8 cellular contexts compared by ENCODE assay signal in the genomic region with DNA sequence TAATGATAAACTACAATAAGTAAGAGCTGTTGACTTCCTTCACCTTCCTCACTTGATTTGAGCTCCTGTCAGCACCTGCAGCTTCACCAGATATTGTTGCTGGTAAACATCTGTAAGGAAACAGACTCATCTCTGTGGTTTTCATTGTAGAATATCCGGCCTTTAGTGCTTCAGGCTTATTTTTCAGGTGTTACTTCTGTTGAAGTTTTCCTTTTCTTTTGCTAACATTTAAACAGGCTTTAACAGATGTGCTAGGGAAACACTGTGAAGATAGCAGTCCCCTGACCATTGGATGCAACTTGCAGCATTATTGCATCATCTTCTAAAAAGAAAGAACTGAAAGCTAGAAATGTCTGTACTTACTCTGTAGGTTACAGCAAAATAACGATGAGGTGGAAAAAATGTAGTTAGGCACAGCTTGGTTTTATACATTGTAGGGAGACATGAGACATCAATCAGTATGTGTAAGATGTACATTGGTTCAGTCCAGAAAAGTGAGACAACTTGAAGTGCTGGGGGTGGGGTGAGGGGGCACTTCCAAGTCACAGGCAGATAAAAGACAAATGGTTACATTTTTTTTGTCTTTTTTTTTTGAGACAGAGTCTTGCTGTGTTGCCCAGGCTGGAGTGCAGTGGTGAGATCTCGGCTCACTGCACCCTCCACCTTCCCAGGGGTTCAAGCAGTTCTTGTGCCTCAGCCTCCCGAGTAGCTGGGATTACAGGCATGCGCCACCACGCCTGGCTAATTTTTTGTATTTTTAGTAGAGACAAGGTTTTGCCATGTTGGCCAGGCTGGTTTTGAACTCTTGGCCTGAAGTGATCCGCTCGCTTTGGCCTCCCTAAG. TPM values are rescaled to one million over a fixed set of nuclear protein-coding genes. Genes with fewer than 3 reads are reported as not detected.
DNase-seq lines count a peak whose midpoint lies in the region; ATAC-seq and TF ChIP-seq lines count a peak whose summit lies in the region.

No MANE protein-coding gene starts in this region.

- peaks cover 90% of the 10 kb centered on the region for H3K36me3 Mint-ChIP-seq in CD4-positive, alpha-beta T cell (ENCODE audit: low read depth)
- peaks cover 90% of the 10 kb centered on the region for H3K36me3 Mint-ChIP-seq in activated B cell treated with CpG ODN at 0.5 μM for 24 hours (ENCODE audit: low read depth)
- H3K36me3 Mint-ChIP-seq in glutamatergic neuron (ENCODE audit: unreplicated experiment) = no peaks in the 10 kb centered on the region
- H3K36me3 Mint-ChIP-seq in type B pancreatic cell = peaks cover 51% of the 10 kb centered on the region

- TF ChIP-seq CTCF in CD4-positive, alpha-beta T cell (IDR thresholded peaks at IDR 0.05) = no peak
- TF ChIP-seq CTCF in activated B cell treated with CpG ODN at 0.5 μM for 24 hours (IDR thresholded peaks at IDR 0.05) (no peak), glutamatergic neuron (IDR thresholded peaks at IDR 0.05; ENCODE audit: partially characterized antibody, unreplicated experiment) (no peak), type B pancreatic cell (conservative IDR thresholded peaks at IDR 0.05) (no peak)

- peak in 6 of 10 experiments; percentile 19 to 43 (median 30) for DNase-seq in CD4-positive, alpha-beta T cell
- no peak for DNase-seq in activated B cell treated with CpG ODN at 0.5 μM for 24 hours
- DNase-seq in glutamatergic neuron = no peak
- no peak for DNase-seq in type B pancreatic cell (ENCODE audit: extremely low spot score, unreplicated experiment)
- no peak for DNase-seq in NCI-H748 (lab: John Stamatoyannopoulos, UW; ENCODE audit: unreplicated experiment)
- DNase-seq in mucosa of gallbladder (ENCODE audit: low spot score) = no peak

- peak; percentile 73 for ATAC-seq in CD4-positive, alpha-beta T cell (ENCODE audit: poor library complexity)
- ATAC-seq in GM19455 (IDR thresholded peaks at IDR 0.05; ENCODE audit: unreplicated experiment) (peak; percentile 66), HG03439 (IDR thresholded peaks at IDR 0.05; ENCODE audit: unreplicated experiment) (peak; percentile 60), activated B cell treated with CpG ODN at 0.5 μM for 24 hours (ENCODE audit: low read depth) (peak; percentile 51)

- CTCF ChIA-PET in CD4-positive, alpha-beta T cell (lab: Charles Lee) = interaction anchor here (0.7 to 2.8 kb wide), 4 partner anchors 11 to 221 kb away, joined by 3 to 12 read pairs (median 4); partner anchors contain the start of gene EDEM1
- CTCF ChIA-PET in activated B cell treated with CpG ODN at 0.5 μM for 24 hours (lab: Charles Lee) = interaction anchor here (0.7 to 1.5 kb wide), 4 partner anchors 8 to 48 kb away, joined by 3 to 6 read pairs (median 4); no protein-coding TSS in a partner anchor

- H3K9me3 ChIP-seq in CD4-positive, alpha-beta T cell (ENCODE audit: control insufficient read depth, low read length) = no peaks in the 10 kb centered on the region

- peak overlapping the region; percentile 48 for H3K27ac ChIP-seq in CD4-positive, alpha-beta T cell (ENCODE audit: low read depth, low read length)

- H3K9me3 Mint-ChIP-seq in CD4-positive, alpha-beta T cell = peaks cover 4% of the 10 kb centered on the region
- H3K9me3 Mint-ChIP-seq in activated B cell treated with CpG ODN at 0.5 μM for 24 hours (no peaks in the 10 kb centered on the region), glutamatergic neuron (ENCODE audit: unreplicated experiment) (no peaks in the 10 kb centered on the region), type B pancreatic cell (no peaks in the 10 kb centered on the region)

- no peaks in the 10 kb centered on the region for H3K27me3 Mint-ChIP-seq in CD4-positive, alpha-beta T cell
- H3K27me3 Mint-ChIP-seq in activated B cell treated with CpG ODN at 0.5 μM for 24 hours (no peaks in the 10 kb centered on the region), glutamatergic neuron (ENCODE audit: unreplicated experiment) (peaks cover 3% of the 10 kb centered on the region), type B pancreatic cell (no peaks in the 10 kb centered on the region)

- H3K4me3 Mint-ChIP-seq in CD4-positive, alpha-beta T cell = peak overlapping the region; percentile 68
- peak overlapping the region; percentile 58 for H3K4me3 Mint-ChIP-seq in activated B cell treated with CpG ODN at 0.5 μM for 24 hours
- peak overlapping the region; percentile 44 for H3K4me3 Mint-ChIP-seq in glutamatergic neuron (ENCODE audit: unreplicated experiment)
- H3K4me3 Mint-ChIP-seq in type B pancreatic cell = peak overlapping the region; percentile 22

- H3K4me1 Mint-ChIP-seq in CD4-positive, alpha-beta T cell (ENCODE audit: low read depth) = peaks cover 83% of the 10 kb centered on the region
- peaks cover 93% of the 10 kb centered on the region for H3K4me1 Mint-ChIP-seq in activated B cell treated with CpG ODN at 0.5 μM for 24 hours
- H3K4me1 Mint-ChIP-seq in glutamatergic neuron (ENCODE audit: low read depth, unreplicated experiment) = peaks cover 11% of the 10 kb centered on the region
- H3K4me1 Mint-ChIP-seq in type B pancreatic cell (ENCODE audit: unreplicated experiment) = peaks cover 23% of the 10 kb centered on the region

- peak overlapping the region; percentile 87 for H3K27ac Mint-ChIP-seq in CD4-positive, alpha-beta T cell
- H3K27ac Mint-ChIP-seq in activated B cell treated with CpG ODN at 0.5 μM for 24 hours (peak overlapping the region; percentile 89), glutamatergic neuron (ENCODE audit: unreplicated experiment) (peak overlapping the region; percentile 93), type B pancreatic cell (peak overlapping the region; percentile 90)

- intact Hi-C loops in CD4-positive, alpha-beta T cell (cut with DNase I, micrococcal nuclease) = loop anchor here (1.0 to 10.0 kb wide), 3 partner anchors 10 to 363 kb away; partner anchors contain the start of gene EDEM1 (in 1 of the 2)
- intact Hi-C loops in activated B cell treated with CpG ODN at 0.5 μM for 24 hours (cut with micrococcal nuclease) = loop anchor here (1.0 to 2.0 kb wide), 3 partner anchors 9 to 75 kb away; partner anchors contain the start of gene ARL8B

- no peaks in the 10 kb centered on the region for H3K27me3 ChIP-seq in CD4-positive, alpha-beta T cell (ENCODE audit: control insufficient read depth, insufficient read depth, low read length)

- POLR2A ChIA-PET in CD4-positive, alpha-beta T cell (lab: Charles Lee) = interaction anchor here (0.7 to 5.3 kb wide), 13 partner anchors 11 to 704 kb away, joined by 3 to 185 read pairs (median 4); partner anchors contain the start of genes ARL8B and EDEM1
- POLR2A ChIA-PET in activated B cell treated with CpG ODN at 0.5 μM for 24 hours (lab: Charles Lee) = interaction anchor here (0.6 to 6.2 kb wide), 17 partner anchors 8 to 704 kb away, joined by 3 to 129 read pairs (median 4); partner anchors contain the start of genes BHLHE40, EDEM1 and ITPR1

RNA-seq across cellular contexts. Expression of gene EDEM1, which starts 10.2 kb away (rescaled TPM):
- total RNA-seq in CD4-positive, alpha-beta T cell = 100 to 1,000 TPM; 106 to 114 TPM
- total RNA-seq in activated B cell treated with CpG ODN at 0.5 μM for 24 hours (171 and 185 TPM in 2 replicates), glutamatergic neuron (ENCODE audit: unreplicated experiment) (16.3 TPM), type B pancreatic cell (ENCODE audit: low replicate concordance) (20.2 and 35.1 TPM in 2 replicates), mucosa of gallbladder (30.9 TPM)

Comparison
In these comparisons a context has a peak if more than half of its experiments do, and no peak if none do; other contexts are left out.
1. DNase-seq: peak in CD4-positive, alpha-beta T cell (6 of 10); none in activated B cell treated with CpG ODN at 0.5 μM for 24 hours (single experiment), glutamatergic neuron (single experiment), type B pancreatic cell (single experiment), NCI-H748 (single experiment) and mucosa of gallbladder (single experiment).
2. Peak in every context shown above with its lines, with median percentiles within 50 percentile points of each other: ATAC-seq, H3K27ac Mint-ChIP-seq and H3K4me3 Mint-ChIP-seq.